10 cellular contexts compared by ENCODE assay signal in the genomic region with DNA sequence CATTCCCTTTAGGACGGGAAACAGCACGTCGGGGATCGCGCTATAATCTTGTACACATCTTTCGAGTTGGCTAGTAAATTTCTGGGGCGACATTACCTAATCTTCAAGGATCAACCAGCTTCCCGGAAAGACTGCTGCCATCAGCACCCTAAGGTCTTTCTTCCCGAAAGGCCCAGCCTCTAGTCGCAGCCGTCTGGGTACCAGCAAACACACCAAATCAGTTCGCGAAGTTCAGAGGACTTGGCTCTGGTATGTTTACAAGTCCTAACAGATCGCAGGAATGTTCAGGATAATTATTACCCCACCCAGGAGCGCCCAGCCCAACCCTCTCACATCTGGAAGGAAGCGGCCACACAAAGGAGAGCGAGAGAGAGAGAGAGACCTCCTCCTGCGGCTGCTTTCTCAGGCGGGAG.
DNase-seq lines count a peak whose midpoint lies in the region; ATAC-seq, FAIRE-seq and TF ChIP-seq lines count a peak whose summit lies in the region.
"Had no signal": no experiment of that assay in that cellular context is flagged by ENCODE, and none has a peak within 500 bp of the region (broad histone marks: within the 10 kb centered on the region; RNA-seq: fewer than 3 reads in every experiment).

No MANE protein-coding gene starts in this region.

- H3K27ac Mint-ChIP-seq in astrocyte (ENCODE audit: unreplicated experiment): no peak overlapping the region
- H3K27ac Mint-ChIP-seq in activated T-cell treated with anti-CD3 and anti-CD28 coated beads, Interleukin-2, amount 50 U/mL, for 72 hours: no peak overlapping the region
- H3K27ac Mint-ChIP-seq: CD4-positive, alpha-beta memory T cell had no signal

- WGBS in right cardiac atrium: 14% methylated on average over 19 of the region's 19 CpGs
- WGBS in psoas muscle, 3 donors: 23 to 30% (median 28%) methylated on average over 19 of the region's 19 CpGs

- H3K4me1 ChIP-seq in ES-I3 (ENCODE audit: insufficient read depth, low read length) (no peaks in the 10 kb centered on the region), astrocyte (ENCODE audit: insufficient read depth, low read length) (peaks cover 2% of the 10 kb centered on the region), right cardiac atrium (ENCODE audit: control insufficient read depth, insufficient read depth, low read length) (no peaks in the 10 kb centered on the region), psoas muscle (no peaks in the 10 kb centered on the region)

- no peak overlapping the region for H3K4me2 ChIP-seq in astrocyte (ENCODE audit: low read length)

- H3K9ac ChIP-seq in ES-I3 (ENCODE audit: low read depth, low read length) (peak overlapping the region; percentile 83; the same call in 1 of the 2 replicates), astrocyte (ENCODE audit: low read length) (no peak overlapping the region)

- H3K27ac ChIP-seq in astrocyte (ENCODE audit: low read depth, low read length) (no peak overlapping the region), right cardiac atrium (ENCODE audit: low read length) (peak overlapping the region; percentile 51), psoas muscle (no peak overlapping the region), WERI-Rb-1 (no peak overlapping the region)

- H3K27me3 ChIP-seq in astrocyte (ENCODE audit: insufficient read depth, low read length): peaks cover 35% of the 10 kb centered on the region
- no peaks in the 10 kb centered on the region for H3K27me3 ChIP-seq in right cardiac atrium (ENCODE audit: control insufficient read depth, insufficient read depth)
- H3K27me3 ChIP-seq in psoas muscle (ENCODE audit: insufficient read depth in 3 of 3, low read length in 2 of 3): peaks cover 0 to 27% (median 8%) of the 10 kb centered on the region in 3 donors
- H3K27me3 ChIP-seq in WERI-Rb-1 (ENCODE audit: insufficient read depth, low read depth, severe bottlenecking): peaks cover 42% of the 10 kb centered on the region

- no peaks in the 10 kb centered on the region for H3K36me3 Mint-ChIP-seq in astrocyte (ENCODE audit: low read depth, unreplicated experiment)
- no peaks in the 10 kb centered on the region for H3K36me3 Mint-ChIP-seq in activated T-cell treated with anti-CD3 and anti-CD28 coated beads, Interleukin-2, amount 50 U/mL, for 72 hours (ENCODE audit: insufficient read depth in 2 of 2)
- H3K36me3 Mint-ChIP-seq: CD4-positive, alpha-beta memory T cell had no signal

- H3K9me3 ChIP-seq in ES-I3 (ENCODE audit: control insufficient read depth, insufficient read depth, low read length) (no peaks in the 10 kb centered on the region), astrocyte (ENCODE audit: insufficient read depth, low read depth, low read length) (no peaks in the 10 kb centered on the region), right cardiac atrium (ENCODE audit: control insufficient read depth, low read length) (no peaks in the 10 kb centered on the region), psoas muscle (no peaks in the 10 kb centered on the region), WERI-Rb-1 (ENCODE audit: severe bottlenecking) (no peaks in the 10 kb centered on the region)

- H3K27me3 Mint-ChIP-seq in astrocyte (ENCODE audit: low read depth, unreplicated experiment): peaks cover 33% of the 10 kb centered on the region
- peaks cover 46% of the 10 kb centered on the region for H3K27me3 Mint-ChIP-seq in activated T-cell treated with anti-CD3 and anti-CD28 coated beads, Interleukin-2, amount 50 U/mL, for 72 hours (ENCODE audit: low read depth)

- no peaks in the 10 kb centered on the region for H4K20me1 ChIP-seq in astrocyte (ENCODE audit: insufficient read depth, low read length)

- H3K79me2 ChIP-seq in astrocyte (ENCODE audit: insufficient read depth, low read length): no peaks in the 10 kb centered on the region

- H3K4me3 ChIP-seq in astrocyte (ENCODE audit: insufficient read depth, low read depth, low read length): no peak overlapping the region
- H3K4me3 ChIP-seq in right cardiac atrium (ENCODE audit: low read length): peak overlapping the region; percentile 82
- peak overlapping the region; percentile 61 for H3K4me3 ChIP-seq in psoas muscle
- H3K4me3 ChIP-seq in foreskin fibroblast (ENCODE audit: low read depth in 1 of 2, low read length in 2 of 2): no peak overlapping the region
- H3K4me3 ChIP-seq in WERI-Rb-1 (ENCODE audit: low read depth, low read length): no peak overlapping the region

- peak overlapping the region; percentile 87 for H3K4me3 Mint-ChIP-seq in astrocyte (ENCODE audit: unreplicated experiment)
- H3K4me3 Mint-ChIP-seq in activated T-cell treated with anti-CD3 and anti-CD28 coated beads, Interleukin-2, amount 50 U/mL, for 72 hours: peak overlapping the region in 1 of 2 donors; percentile 62

- no peaks in the 10 kb centered on the region for H3K9me3 Mint-ChIP-seq in astrocyte (ENCODE audit: unreplicated experiment)
- no peaks in the 10 kb centered on the region for H3K9me3 Mint-ChIP-seq in activated T-cell treated with anti-CD3 and anti-CD28 coated beads, Interleukin-2, amount 50 U/mL, for 72 hours
- H3K9me3 Mint-ChIP-seq: CD4-positive, alpha-beta memory T cell had no signal

- no peak overlapping the region for H2AFZ ChIP-seq in astrocyte (ENCODE audit: low read depth, low read length)

- DNase-seq in astrocyte (ENCODE audit: low read depth) (no peak), right cardiac atrium (peak in 1 of 3 donors; percentile 54), psoas muscle (no peak), foreskin fibroblast (no peak), WERI-Rb-1 (no peak), NCI-H2107 (lab: John Stamatoyannopoulos, UW) (no peak)
- DNase-seq in activated T-cell treated with anti-CD3 and anti-CD28 coated beads, Interleukin-2, amount 50 U/mL, for 72 hours: no peak
- DNase-seq: CD4-positive, alpha-beta memory T cell; HCEC 1CT had no signal

- intact Hi-C loops in right cardiac atrium (cut with DNase I): loop anchor here (5.0 to 10.0 kb wide), 4 partner anchors 96 to 126 kb away; no protein-coding TSS in a partner anchor
- intact Hi-C loops in psoas muscle (cut with DNase I): no loop called here

- FAIRE-seq in astrocyte (lab: Jason Lieb, UNC): no peak

- H3K36me3 ChIP-seq in ES-I3 (ENCODE audit: insufficient read depth, low read length): no peaks in the 10 kb centered on the region
- H3K36me3 ChIP-seq in astrocyte (ENCODE audit: insufficient read depth, low read length): no peaks in the 10 kb centered on the region
- no peaks in the 10 kb centered on the region for H3K36me3 ChIP-seq in psoas muscle (ENCODE audit: insufficient read depth in 1 of 2, low read depth in 1 of 2)
- H3K36me3 ChIP-seq in WERI-Rb-1: no peaks in the 10 kb centered on the region

- no peak for TF ChIP-seq CTCF in astrocyte (IDR thresholded peaks at IDR 0.05; ENCODE audit: insufficient read depth, low read depth, low read length)
- TF ChIP-seq CTCF in psoas muscle (IDR thresholded peaks at IDR 0.05): no peak
- no peak for TF ChIP-seq CTCF in foreskin fibroblast (IDR thresholded peaks at IDR 0.05; ENCODE audit: low read depth, low read length)
- TF ChIP-seq CTCF in WERI-Rb-1 (IDR thresholded peaks at IDR 0.05; ENCODE audit: low read depth, low read length): no peak

- ATAC-seq in right cardiac atrium: peak; percentile 6 to 65
- ATAC-seq in psoas muscle: no peak
- ATAC-seq in activated T-cell treated with anti-CD3 and anti-CD28 coated beads, Interleukin-2, amount 50 U/mL, for 72 hours (replicated peaks in 1 of 2): no peak

- H3K4me1 Mint-ChIP-seq in astrocyte (ENCODE audit: low read depth, unreplicated experiment): peaks cover 4% of the 10 kb centered on the region
- H3K4me1 Mint-ChIP-seq in activated T-cell treated with anti-CD3 and anti-CD28 coated beads, Interleukin-2, amount 50 U/mL, for 72 hours (ENCODE audit: low read depth): peaks cover 5% of the 10 kb centered on the region

Comparison
In these comparisons a context has a peak if more than half of its experiments do, and no peak if none do; other contexts are left out.
1. H3K4me3 ChIP-seq: peak in right cardiac atrium (single experiment) and psoas muscle (single experiment); none in astrocyte (single experiment), foreskin fibroblast (0 of 2) and WERI-Rb-1 (single experiment).
2. ATAC-seq: peak in right cardiac atrium (2 of 2); none in psoas muscle (0 of 4) and activated T-cell treated with anti-CD3 and anti-CD28 coated beads, Interleukin-2, amount 50 U/mL, for 72 hours (0 of 2).
3. intact Hi-C loops: an anchor here in right cardiac atrium (5.0 to 10.0 kb wide); none called in psoas muscle.